28 cellular contexts compared by ENCODE assay signal in the genomic region with DNA sequence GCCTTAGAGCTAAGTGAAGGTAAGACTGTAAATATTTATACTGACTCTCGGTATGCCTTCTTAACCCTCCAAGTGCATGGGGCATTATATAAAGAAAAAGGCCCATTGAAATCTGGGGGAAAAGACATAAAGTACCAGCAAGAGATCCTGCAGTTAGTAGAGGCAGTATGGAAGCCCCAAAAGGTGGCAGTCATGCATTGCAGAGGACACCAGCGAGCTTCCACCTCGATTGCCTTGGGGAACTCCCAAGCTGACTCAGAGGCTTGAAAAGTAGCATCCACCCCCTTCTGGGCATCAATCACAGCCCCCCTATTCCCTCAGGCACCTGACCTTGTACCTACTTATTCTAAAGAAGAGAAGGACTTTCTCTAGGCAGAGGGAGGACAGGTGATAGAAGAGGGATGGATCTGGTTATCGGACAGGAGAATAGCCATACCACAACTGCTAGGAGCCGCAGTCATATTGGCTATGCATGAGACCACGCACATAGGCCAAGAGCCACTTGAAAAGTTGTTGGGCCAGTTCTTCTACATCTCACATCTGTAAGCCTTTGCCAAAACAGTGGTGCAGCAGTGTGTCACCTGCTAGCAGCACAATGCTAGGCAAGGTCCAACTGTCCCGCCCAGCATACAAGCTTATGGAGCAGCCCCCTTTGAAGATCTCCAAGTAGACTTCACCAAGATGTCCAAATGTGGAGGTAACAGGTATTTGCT. TPM values are rescaled to one million over a fixed set of nuclear protein-coding genes. Genes with fewer than 3 reads are reported as not detected.
DNase-seq lines count a peak whose midpoint lies in the region; ATAC-seq and TF ChIP-seq lines count a peak whose summit lies in the region.
"Had no signal": no experiment of that assay in that cellular context is flagged by ENCODE, and none has a peak within 500 bp of the region (broad histone marks: within the 10 kb centered on the region; RNA-seq: fewer than 3 reads in every experiment).

No MANE protein-coding gene starts in this region.

- TF ChIP-seq CTCF in HCT116 (IDR thresholded peaks at IDR 0.05 in 2 of 3, conservative IDR thresholded peaks at IDR 0.05 in 1 of 3; ENCODE audit: borderline replicate concordance in 1 of 3, insufficient read depth in 1 of 3, low read depth in 2 of 3, low read length in 2 of 3) (no peak), RWPE2 (IDR thresholded peaks at IDR 0.05; ENCODE audit: poor library complexity, severe bottlenecking) (no peak)

- H3K27ac ChIP-seq in HCT116 (ENCODE audit: low read depth, low read length) (no peak overlapping the region), RWPE2 (ENCODE audit: poor library complexity, severe bottlenecking) (no peak overlapping the region)
- H3K27ac ChIP-seq: SK-N-MC, upper lobe of right lung had no signal

- H3K27me3 ChIP-seq in HCT116 (ENCODE audit: insufficient read depth, low read length): no peaks in the 10 kb centered on the region
- no peaks in the 10 kb centered on the region for H3K27me3 ChIP-seq in RWPE2 (ENCODE audit: insufficient read depth, poor library complexity, severe bottlenecking)
- H3K27me3 ChIP-seq: upper lobe of right lung had no signal

- H3K4me3 ChIP-seq in HCT116 (replicated peaks in 1 of 2; ENCODE audit: low read depth in 1 of 2, low read length in 2 of 2): no peak overlapping the region
- H3K4me3 ChIP-seq in RWPE2 (ENCODE audit: severe bottlenecking): no peak overlapping the region
- H3K4me3 ChIP-seq: K562, SK-N-MC, upper lobe of right lung had no signal

- no peaks in the 10 kb centered on the region for H3K9me2 ChIP-seq in HCT116 (ENCODE audit: insufficient read depth)

- TF ChIP-seq RAD21 in HCT116 (IDR thresholded peaks at IDR 0.05; ENCODE audit: low read depth): peak; percentile 21; the same call in 1 of the 2 replicates

- CTCF ChIA-PET in activated naive CD4-positive, alpha-beta T cell treated with anti-CD3 and anti-CD28 coated beads, Interleukin-2, amount 10 ng/mL, durations not matched to agents 7 days and 5 days (lab: Charles Lee): interaction anchor here (4.0 kb wide), 1 partner anchor 36 kb away, joined by 25 read pairs; no protein-coding TSS in a partner anchor
- CTCF ChIA-PET in HCT116 (lab: Charles Lee): no interaction called here

- H3K27ac Mint-ChIP-seq in activated naive CD4-positive, alpha-beta T cell treated with anti-CD3 and anti-CD28 coated beads, Interleukin-2, amount 10 ng/mL, durations not matched to agents 7 days and 5 days: no peak overlapping the region
- H3K27ac Mint-ChIP-seq: activated naive CD8-positive, alpha-beta T cell; naive thymus-derived CD4-positive, alpha-beta T cell had no signal

- TF ChIP-seq POLR2A in HCT116 (IDR thresholded peaks at IDR 0.05; ENCODE audit: borderline replicate concordance, extremely low read depth, insufficient read depth, insufficient read length): no peak

- POLR2A ChIA-PET in HCT116 (lab: Charles Lee): no interaction called here

- no peak overlapping the region for H3K4me2 ChIP-seq in HCT116 (ENCODE audit: low read length)

- intact Hi-C loops in HCT116 (cut with micrococcal nuclease): no loop called here
- intact Hi-C loops in posterior vena cava (cut with DNase I): no loop called here

- no peak for ATAC-seq in HCT116
- no peak for ATAC-seq in RWPE2 (ENCODE audit: low read depth)
- ATAC-seq: K562; naive thymus-derived CD4-positive, alpha-beta T cell; upper lobe of right lung had no signal

- H3K4me1 ChIP-seq in HCT116 (ENCODE audit: control insufficient read depth in 1 of 2, insufficient read depth in 2 of 2, low read length in 2 of 2) (no peaks in the 10 kb centered on the region), RWPE2 (ENCODE audit: insufficient read depth, poor library complexity, severe bottlenecking) (no peaks in the 10 kb centered on the region)

- H3K9me3 Mint-ChIP-seq in activated naive CD4-positive, alpha-beta T cell treated with anti-CD3 and anti-CD28 coated beads, Interleukin-2, amount 10 ng/mL, durations not matched to agents 7 days and 5 days: peaks cover 31% of the 10 kb centered on the region

- H4K20me1 ChIP-seq in HCT116 (ENCODE audit: insufficient read depth): no peaks in the 10 kb centered on the region

- H3K36me3 ChIP-seq in HCT116 (ENCODE audit: control insufficient read depth in 1 of 2, insufficient read depth in 2 of 2, low read length in 2 of 2) (no peaks in the 10 kb centered on the region), RWPE2 (ENCODE audit: low read depth) (no peaks in the 10 kb centered on the region)
- H3K36me3 ChIP-seq: upper lobe of right lung had no signal

- H3K79me2 ChIP-seq in HCT116 (ENCODE audit: insufficient read depth, low read length): no peaks in the 10 kb centered on the region

- no peak overlapping the region for H3K9ac ChIP-seq in HCT116 (ENCODE audit: low read length)

- peak; percentile 48 for DNase-seq in activated naive CD4-positive, alpha-beta T cell treated with anti-CD3 and anti-CD28 coated beads, Interleukin-2, amount 50 U/mL, for 16 hours
- DNase-seq in activated naive CD4-positive, alpha-beta T cell treated with anti-CD3 and anti-CD28 coated beads, Interleukin-2, amount 10 ng/mL, durations not matched to agents 7 days and 5 days: no peak
- DNase-seq in HCT116 (ENCODE audit: low read depth, low spot score) (no peak), RWPE2 (ENCODE audit: low spot score) (peak; percentile 12), posterior vena cava (ENCODE audit: low spot score) (peak; percentile 46), inferior parietal cortex (ENCODE audit: extremely low spot score) (no peak), HCEC 1CT (no peak)
- DNase-seq: Calu3; dermis blood vessel endothelial cell; EL; hypothalamus; midbrain; naive thymus-derived CD4-positive, alpha-beta T cell; NCI-H1092 treated with DMSO at 0.1 percent for 48 hours; NCI-H187 treated with DMSO at 0.1 percent for 48 hours; NCI-H345; NCI-H774; occipital lobe; upper lobe of right lung had no signal

- H2AFZ ChIP-seq in HCT116 (ENCODE audit: low read depth, low read length, poor library complexity, severe bottlenecking): no peak overlapping the region

- no peak overlapping the region for H3K4me3 Mint-ChIP-seq in activated naive CD4-positive, alpha-beta T cell treated with anti-CD3 and anti-CD28 coated beads, Interleukin-2, amount 10 ng/mL, durations not matched to agents 7 days and 5 days
- H3K4me3 Mint-ChIP-seq: activated naive CD8-positive, alpha-beta T cell; central memory CD8-positive, alpha-beta T cell; naive thymus-derived CD4-positive, alpha-beta T cell had no signal

- peaks cover 8 to 11% of the 10 kb centered on the region in 2 experiments; a peak in 2 of 4 replicates for H3K9me3 ChIP-seq in HCT116 (ENCODE audit: control insufficient read depth in 1 of 2, insufficient read depth in 1 of 2, low read depth in 1 of 2, low read length in 2 of 2)
- H3K9me3 ChIP-seq in RWPE2 (ENCODE audit: severe bottlenecking): peaks cover 8% of the 10 kb centered on the region

- peaks cover 13% of the 10 kb centered on the region for H3K4me1 Mint-ChIP-seq in activated naive CD4-positive, alpha-beta T cell treated with anti-CD3 and anti-CD28 coated beads, Interleukin-2, amount 10 ng/mL, durations not matched to agents 7 days and 5 days

- H3K27me3 Mint-ChIP-seq in activated naive CD4-positive, alpha-beta T cell treated with anti-CD3 and anti-CD28 coated beads, Interleukin-2, amount 10 ng/mL, durations not matched to agents 7 days and 5 days: peaks cover 22% of the 10 kb centered on the region
- H3K27me3 Mint-ChIP-seq: activated naive CD8-positive, alpha-beta T cell; central memory CD8-positive, alpha-beta T cell had no signal

- RAD21 ChIA-PET in HCT116 (lab: Charles Lee; ENCODE audit: low non-redundant PET in 1 of 2, low total read pairs in 2 of 2, uncharacterized antibody in 2 of 2, unreplicated experiment in 2 of 2): no interaction called here

- BruUV-seq in HCT116 (replicated peaks; lab: Mats Ljungman, UMichigan): no TSS peak

- H3K36me3 Mint-ChIP-seq in activated naive CD4-positive, alpha-beta T cell treated with anti-CD3 and anti-CD28 coated beads, Interleukin-2, amount 10 ng/mL, durations not matched to agents 7 days and 5 days: no peaks in the 10 kb centered on the region

TF ChIP-seq in HCT116, 20 proteins besides CTCF, POLR2A, EP300 and RAD21 (continues in another document):
- TF ChIP-seq SP1 (IDR thresholded peaks at IDR 0.05; ENCODE audit: low read depth) (no peak), ELF1 (IDR thresholded peaks at IDR 0.05; ENCODE audit: borderline replicate concordance, low read depth) (no peak), ZFX (IDR thresholded peaks at IDR 0.05) (no peak), SRF (IDR thresholded peaks at IDR 0.05; ENCODE audit: low read depth) (no peak), FOSL1 (IDR thresholded peaks at IDR 0.05; ENCODE audit: low read depth) (no peak), EGR1 (IDR thresholded peaks at IDR 0.05; ENCODE audit: low read depth) (no peak), SIN3A (IDR thresholded peaks at IDR 0.05; ENCODE audit: low read depth) (no peak), EZH2 (IDR thresholded peaks at IDR 0.05) (no peak)
- TF ChIP-seq, protein P1, sequence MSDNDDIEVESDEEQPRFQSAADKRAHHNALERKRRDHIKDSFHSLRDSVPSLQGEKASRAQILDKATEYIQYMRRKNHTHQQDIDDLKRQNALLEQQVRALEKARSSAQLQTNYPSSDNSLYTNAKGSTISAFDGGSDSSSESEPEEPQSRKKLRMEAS (IDR thresholded peaks at IDR 0.05): no peak
- TF ChIP-seq, protein P2, sequence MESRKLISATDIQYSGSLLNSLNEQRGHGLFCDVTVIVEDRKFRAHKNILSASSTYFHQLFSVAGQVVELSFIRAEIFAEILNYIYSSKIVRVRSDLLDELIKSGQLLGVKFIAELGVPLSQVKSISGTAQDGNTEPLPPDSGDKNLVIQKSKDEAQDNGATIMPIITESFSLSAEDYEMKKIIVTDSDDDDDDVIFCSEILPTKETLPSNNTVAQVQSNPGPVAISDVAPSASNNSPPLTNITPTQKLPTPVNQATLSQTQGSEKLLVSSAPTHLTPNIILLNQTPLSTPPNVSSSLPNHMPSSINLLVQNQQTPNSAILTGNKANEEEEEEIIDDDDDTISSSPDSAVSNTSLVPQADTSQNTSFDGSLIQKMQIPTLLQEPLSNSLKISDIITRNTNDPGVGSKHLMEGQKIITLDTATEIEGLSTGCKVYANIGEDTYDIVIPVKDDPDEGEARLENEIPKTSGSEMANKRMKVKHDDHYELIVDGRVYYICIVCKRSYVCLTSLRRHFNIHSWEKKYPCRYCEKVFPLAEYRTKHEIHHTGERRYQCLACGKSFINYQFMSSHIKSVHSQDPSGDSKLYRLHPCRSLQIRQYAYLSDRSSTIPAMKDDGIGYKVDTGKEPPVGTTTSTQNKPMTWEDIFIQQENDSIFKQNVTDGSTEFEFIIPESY (IDR thresholded peaks at IDR 0.05; ENCODE audit: extremely low read depth, insufficient replicate concordance, low read length): no peak

RNA-seq across cellular contexts. Expression of a gene that starts 19.4 kb away (rescaled TPM):
- total RNA-seq in HCT116 (2021; ENCODE audit: unreplicated experiment) (0.12 TPM), posterior vena cava (not detected)
- 0.01 TPM in 1 of 2 replicates, not detected in the other for polyA plus RNA-seq in HCT116 (2012)
- total RNA-seq: Calu3; dermis blood vessel endothelial cell; fibroblast of lung; HT1080; K562; M059J; naive thymus-derived CD4-positive, alpha-beta T cell; occipital lobe; T-helper 1 cell treated with Interleukin-12 subunit alpha and Interleukin-12 subunit beta and Interleukin-4 antibody, amounts not matched to agents 30 ng/mL and 1 ng/mL, for 36 hours; upper lobe of right lung had no signal
- polyA plus RNA-seq: fibroblast of lung; K562; liver; naive thymus-derived CD4-positive, alpha-beta T cell had no signal

RNA-seq across cellular contexts. Expression of a gene that starts 27.4 kb away (rescaled TPM):
- total RNA-seq in HCT116 (2021; ENCODE audit: unreplicated experiment) (not detected), posterior vena cava (under 1 TPM; 0.29 to 0.60 TPM)
- not detected in 2 replicates for polyA plus RNA-seq in HCT116 (2012)
- total RNA-seq: dermis blood vessel endothelial cell, HT1080, M059J had no signal
- polyA plus RNA-seq: fibroblast of lung had no signal

RNA-seq across cellular contexts. Expression of a gene that starts 27.8 kb away (rescaled TPM):
- total RNA-seq in HCT116 (2021; ENCODE audit: unreplicated experiment): not detected
- not detected in 2 replicates for polyA plus RNA-seq in HCT116 (2012)
- under 1 TPM; 0.14 to 0.24 TPM for total RNA-seq in posterior vena cava
- total RNA-seq: Calu3, dermis blood vessel endothelial cell, fibroblast of lung, HT1080, liver, M059J, occipital lobe, upper lobe of right lung had no signal
- polyA plus RNA-seq: fibroblast of lung; liver; naive thymus-derived CD4-positive, alpha-beta T cell had no signal

RNA-seq across cellular contexts. Expression of a gene that starts 39.2 kb away (rescaled TPM):
- total RNA-seq in HCT116 (2021; ENCODE audit: unreplicated experiment) (not detected), posterior vena cava (not detected)
- polyA plus RNA-seq in HCT116 (2012): not detected in 2 replicates
- total RNA-seq: Calu3; dermis blood vessel endothelial cell; fibroblast of lung; HT1080; K562; M059J; naive thymus-derived CD4-positive, alpha-beta T cell; occipital lobe; T-helper 1 cell treated with Interleukin-12 subunit alpha and Interleukin-12 subunit beta and Interleukin-4 antibody, amounts not matched to agents 30 ng/mL and 1 ng/mL, for 36 hours; upper lobe of right lung had no signal
- polyA plus RNA-seq: fibroblast of lung; K562; naive thymus-derived CD4-positive, alpha-beta T cell had no signal

Comparison
In these comparisons a context has a peak if more than half of its experiments do, and no peak if none do; other contexts are left out.
1. DNase-seq: peak in activated naive CD4-positive, alpha-beta T cell treated with anti-CD3 and anti-CD28 coated beads, Interleukin-2, amount 50 U/mL, for 16 hours (single experiment), RWPE2 (single experiment) and posterior vena cava (single experiment); none in activated naive CD4-positive, alpha-beta T cell treated with anti-CD3 and anti-CD28 coated beads, Interleukin-2, amount 10 ng/mL, durations not matched to agents 7 days and 5 days (single experiment), HCT116 (single experiment), inferior parietal cortex (single experiment) and HCEC 1CT (single experiment).